ENCODE assay signal across 1 cellular context in genomic region chr17:57868007-57868774, GRCh38.
TF ChIP-seq lines count a peak whose summit lies in the region.

No MANE protein-coding gene starts in this region.

TF ChIP-seq in GM23338, 12 proteins besides CTCF, POLR2A, EP300 and RAD21 (continued from another document):
- no peak for TF ChIP-seq ZNF462 (CRISPR knock-in tag; IDR thresholded peaks at IDR 0.05)
- no peak for TF ChIP-seq EZH2phosphoT487 (IDR thresholded peaks at IDR 0.05; ENCODE audit: unreplicated experiment)
